Comparison of ENCODE assay signal across 1 cellular context in genomic region chr17:59355030-59355694, GRCh38.
TF ChIP-seq lines count a peak whose summit lies in the region.

No MANE protein-coding gene starts in this region.

TF ChIP-seq in HEK293, 187 proteins besides CTCF, POLR2A, EP300 and RAD21 (continued from another document):
- TF ChIP-seq, protein P1, sequence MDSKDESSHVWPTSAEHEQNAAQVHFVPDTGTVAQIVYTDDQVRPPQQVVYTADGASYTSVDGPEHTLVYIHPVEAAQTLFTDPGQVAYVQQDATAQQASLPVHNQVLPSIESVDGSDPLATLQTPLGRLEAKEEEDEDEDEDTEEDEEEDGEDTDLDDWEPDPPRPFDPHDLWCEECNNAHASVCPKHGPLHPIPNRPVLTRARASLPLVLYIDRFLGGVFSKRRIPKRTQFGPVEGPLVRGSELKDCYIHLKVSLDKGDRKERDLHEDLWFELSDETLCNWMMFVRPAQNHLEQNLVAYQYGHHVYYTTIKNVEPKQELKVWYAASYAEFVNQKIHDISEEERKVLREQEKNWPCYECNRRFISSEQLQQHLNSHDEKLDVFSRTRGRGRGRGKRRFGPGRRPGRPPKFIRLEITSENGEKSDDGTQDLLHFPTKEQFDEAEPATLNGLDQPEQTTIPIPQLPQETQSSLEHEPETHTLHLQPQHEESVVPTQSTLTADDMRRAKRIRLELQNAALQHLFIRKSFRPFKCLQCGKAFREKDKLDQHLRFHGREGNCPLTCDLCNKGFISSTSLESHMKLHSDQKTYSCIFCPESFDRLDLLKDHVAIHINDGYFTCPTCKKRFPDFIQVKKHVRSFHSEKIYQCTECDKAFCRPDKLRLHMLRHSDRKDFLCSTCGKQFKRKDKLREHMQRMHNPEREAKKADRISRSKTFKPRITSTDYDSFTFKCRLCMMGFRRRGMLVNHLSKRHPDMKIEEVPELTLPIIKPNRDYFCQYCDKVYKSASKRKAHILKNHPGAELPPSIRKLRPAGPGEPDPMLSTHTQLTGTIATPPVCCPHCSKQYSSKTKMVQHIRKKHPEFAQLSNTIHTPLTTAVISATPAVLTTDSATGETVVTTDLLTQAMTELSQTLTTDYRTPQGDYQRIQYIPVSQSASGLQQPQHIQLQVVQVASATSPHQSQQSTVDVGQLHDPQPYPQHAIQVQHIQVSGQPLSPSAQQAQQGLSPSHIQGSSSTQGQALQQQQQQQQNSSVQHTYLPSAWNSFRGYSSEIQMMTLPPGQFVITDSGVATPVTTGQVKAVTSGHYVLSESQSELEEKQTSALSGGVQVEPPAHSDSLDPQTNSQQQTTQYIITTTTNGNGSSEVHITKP (tag by site-specific recombination; IDR thresholded peaks at IDR 0.05), result 0 out of 2 replicates have a peak, but pooled peaks have one; percentile 12
- TF ChIP-seq ZNF133 (tag by site-specific recombination; IDR thresholded peaks at IDR 0.05) (no peak), HOXA7 (CRISPR knock-in tag; IDR thresholded peaks at IDR 0.05; ENCODE audit: borderline replicate concordance) (no peak), ZBTB49 (tag by site-specific recombination; IDR thresholded peaks at IDR 0.05; ENCODE audit: low read depth) (no peak), ZNF202 (tag by site-specific recombination; IDR thresholded peaks at IDR 0.05; ENCODE audit: borderline replicate concordance) (no peak), ZNF707 (tag by site-specific recombination; IDR thresholded peaks at IDR 0.05) (no peak), KLF8 (tag by site-specific recombination; IDR thresholded peaks at IDR 0.05) (no peak; the same call in 1 of the 2 replicates), ZBTB1 (tag by site-specific recombination; IDR thresholded peaks at IDR 0.05) (no peak), MYNN (tag by site-specific recombination; IDR thresholded peaks at IDR 0.05; ENCODE audit: borderline replicate concordance) (no peak), EGR2 (tag by site-specific recombination; IDR thresholded peaks at IDR 0.05; ENCODE audit: low read depth) (peak; percentile 71), ZNF843 (tag by site-specific recombination; IDR thresholded peaks at IDR 0.05) (peak; percentile 58), ZNF610 (tag by site-specific recombination; IDR thresholded peaks at IDR 0.05; ENCODE audit: borderline replicate concordance) (no peak), KLF1 (tag by site-specific recombination; IDR thresholded peaks at IDR 0.05) (no peak), ZNF138 (tag by site-specific recombination; IDR thresholded peaks at IDR 0.05; ENCODE audit: borderline replicate concordance) (no peak), ZNF132 (tag by site-specific recombination; IDR thresholded peaks at IDR 0.05; ENCODE audit: borderline replicate concordance) (no peak), SP7 (tag by site-specific recombination; IDR thresholded peaks at IDR 0.05) (peak; percentile 77), PRDM6 (tag by site-specific recombination; IDR thresholded peaks at IDR 0.05) (peak; percentile 71), ZEB2 (tag by site-specific recombination; IDR thresholded peaks at IDR 0.05) (peak; percentile 48; the same call in 1 of the 2 replicates), TSHZ1 (tag by site-specific recombination; IDR thresholded peaks at IDR 0.05; ENCODE audit: borderline replicate concordance) (peak; percentile 77; the same call in 1 of the 2 replicates), ZNF600 (tag by site-specific recombination; IDR thresholded peaks at IDR 0.05) (peak; percentile 55), TCF7L2 (IDR thresholded peaks at IDR 0.05; ENCODE audit: borderline replicate concordance, low read depth, low read length) (peak; percentile 32; the same call in 1 of the 2 replicates), ZNF302 (tag by site-specific recombination; IDR thresholded peaks at IDR 0.05; ENCODE audit: low read depth) (no peak), ZSCAN30 (tag by site-specific recombination; IDR thresholded peaks at IDR 0.05) (no peak), ZFHX2 (tag by site-specific recombination; conservative IDR thresholded peaks at IDR 0.05) (peak; percentile 82), OSR2 (tag by site-specific recombination; IDR thresholded peaks at IDR 0.05) (peak; percentile 95), HIC1 (tag by site-specific recombination; IDR thresholded peaks at IDR 0.05) (peak; percentile 53; the same call in 1 of the 2 replicates), ZNF629 (tag by site-specific recombination; IDR thresholded peaks at IDR 0.05) (peak; percentile 54; the same call in 1 of the 2 replicates), ZNF366 (tag by site-specific recombination; conservative IDR thresholded peaks at IDR 0.05) (peak; percentile 75)
- TF ChIP-seq, protein P2, sequence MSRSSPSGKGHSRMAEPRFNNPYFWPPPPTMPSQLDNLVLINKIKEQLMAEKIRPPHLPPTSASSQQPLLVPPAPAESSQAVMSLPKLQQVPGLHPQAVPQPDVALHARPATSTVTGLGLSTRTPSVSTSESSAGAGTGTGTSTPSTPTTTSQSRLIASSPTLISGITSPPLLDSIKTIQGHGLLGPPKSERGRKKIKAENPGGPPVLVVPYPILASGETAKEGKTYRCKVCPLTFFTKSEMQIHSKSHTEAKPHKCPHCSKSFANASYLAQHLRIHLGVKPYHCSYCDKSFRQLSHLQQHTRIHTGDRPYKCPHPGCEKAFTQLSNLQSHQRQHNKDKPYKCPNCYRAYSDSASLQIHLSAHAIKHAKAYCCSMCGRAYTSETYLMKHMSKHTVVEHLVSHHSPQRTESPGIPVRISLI (tag by site-specific recombination; IDR thresholded peaks at IDR 0.05), result 0 out of 2 replicates have a peak, but pooled peaks have one; percentile 38
- TF ChIP-seq, protein P3, sequence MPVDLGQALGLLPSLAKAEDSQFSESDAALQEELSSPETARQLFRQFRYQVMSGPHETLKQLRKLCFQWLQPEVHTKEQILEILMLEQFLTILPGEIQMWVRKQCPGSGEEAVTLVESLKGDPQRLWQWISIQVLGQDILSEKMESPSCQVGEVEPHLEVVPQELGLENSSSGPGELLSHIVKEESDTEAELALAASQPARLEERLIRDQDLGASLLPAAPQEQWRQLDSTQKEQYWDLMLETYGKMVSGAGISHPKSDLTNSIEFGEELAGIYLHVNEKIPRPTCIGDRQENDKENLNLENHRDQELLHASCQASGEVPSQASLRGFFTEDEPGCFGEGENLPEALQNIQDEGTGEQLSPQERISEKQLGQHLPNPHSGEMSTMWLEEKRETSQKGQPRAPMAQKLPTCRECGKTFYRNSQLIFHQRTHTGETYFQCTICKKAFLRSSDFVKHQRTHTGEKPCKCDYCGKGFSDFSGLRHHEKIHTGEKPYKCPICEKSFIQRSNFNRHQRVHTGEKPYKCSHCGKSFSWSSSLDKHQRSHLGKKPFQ (tag by site-specific recombination; IDR thresholded peaks at IDR 0.05), result no peak
- TF ChIP-seq, protein P4, sequence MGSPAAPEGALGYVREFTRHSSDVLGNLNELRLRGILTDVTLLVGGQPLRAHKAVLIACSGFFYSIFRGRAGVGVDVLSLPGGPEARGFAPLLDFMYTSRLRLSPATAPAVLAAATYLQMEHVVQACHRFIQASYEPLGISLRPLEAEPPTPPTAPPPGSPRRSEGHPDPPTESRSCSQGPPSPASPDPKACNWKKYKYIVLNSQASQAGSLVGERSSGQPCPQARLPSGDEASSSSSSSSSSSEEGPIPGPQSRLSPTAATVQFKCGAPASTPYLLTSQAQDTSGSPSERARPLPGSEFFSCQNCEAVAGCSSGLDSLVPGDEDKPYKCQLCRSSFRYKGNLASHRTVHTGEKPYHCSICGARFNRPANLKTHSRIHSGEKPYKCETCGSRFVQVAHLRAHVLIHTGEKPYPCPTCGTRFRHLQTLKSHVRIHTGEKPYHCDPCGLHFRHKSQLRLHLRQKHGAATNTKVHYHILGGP (tag by site-specific recombination; IDR thresholded peaks at IDR 0.05), result 0 out of 2 replicates have a peak, but pooled peaks have one; percentile 36
